18 cellular contexts compared by ENCODE assay signal in the genomic region with DNA sequence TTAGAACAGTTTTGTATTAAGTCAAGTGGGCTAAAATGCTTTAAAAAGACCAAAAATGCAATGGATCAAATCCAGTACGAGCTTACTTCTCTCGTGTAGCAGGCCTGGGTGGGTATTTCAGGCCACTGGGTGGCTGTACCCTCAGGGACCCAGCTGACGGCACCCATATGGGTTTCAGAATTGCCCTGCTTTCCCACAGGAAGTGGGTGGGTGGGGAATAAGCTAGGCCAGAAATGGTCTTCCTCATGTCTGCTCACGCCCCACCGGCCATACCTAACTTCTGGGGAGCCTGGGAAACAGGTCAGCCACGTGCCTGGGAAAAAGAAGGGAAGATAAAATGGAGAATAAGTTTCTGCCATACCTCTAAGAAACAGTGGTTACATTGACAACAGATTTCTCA. TPM values are rescaled to one million over a fixed set of nuclear protein-coding genes. Genes with fewer than 3 reads are reported as not detected.
DNase-seq lines count a peak whose midpoint lies in the region; ATAC-seq and TF ChIP-seq lines count a peak whose summit lies in the region.
"Had no signal": no experiment of that assay in that cellular context is flagged by ENCODE, and none has a peak within 500 bp of the region (broad histone marks: within the 10 kb centered on the region; RNA-seq: fewer than 3 reads in every experiment).

No MANE protein-coding gene starts in this region.

- H3K9me3 Mint-ChIP-seq in activated T-cell treated with anti-CD3 and anti-CD28 coated beads, Interleukin-2, amount 50 U/mL, for 24 hours = no peaks in the 10 kb centered on the region
- H3K9me3 Mint-ChIP-seq in activated naive CD8-positive, alpha-beta T cell treated with anti-CD3 and anti-CD28 coated beads, Interleukin-2, amount 50 U/mL, for 24 hours = no peaks in the 10 kb centered on the region
- H3K9me3 Mint-ChIP-seq in stimulated activated memory B cell treated with anti-CD40 and anti-IgM and Interleukin-4, amounts not matched to agents 10 μg/mL and 1 μg/mL and 100 μg/mL, for 72 hours = no peaks in the 10 kb centered on the region
- H3K9me3 Mint-ChIP-seq: CD4-positive, CD25-positive, alpha-beta regulatory T cell had no signal

- no peaks in the 10 kb centered on the region for H3K9me2 ChIP-seq in Loucy (replicated peaks; ENCODE audit: low read depth, low read length)

- CTCF ChIA-PET in HEK293T (lab: Yijun Ruan, JAX) = no interaction called here

- DNase-seq in activated T-cell treated with anti-CD3 and anti-CD28 coated beads, Interleukin-2, amount 50 U/mL, for 24 hours = no peak
- DNase-seq in activated T-cell treated with anti-CD3 and anti-CD28 coated beads for 4 hours = no peak
- peak; percentile 26 for DNase-seq in activated naive CD8-positive, alpha-beta T cell treated with anti-CD3 and anti-CD28 coated beads, Interleukin-2, amount 50 U/mL, for 24 hours
- no peak for DNase-seq in HEK293T (ENCODE audit: extremely low spot score)
- no peak for DNase-seq in HT-29 (ENCODE audit: low spot score)
- no peak for DNase-seq in right lobe of liver
- DNase-seq: DMS79; gastrocnemius medialis; MG63; NCI-H2081 treated with DMSO at 0.1 percent for 48 hours; NCI-H526; psoas muscle; stimulated activated CD4-positive, alpha-beta T cell treated with anti-CD3 and anti-CD28 coated beads, Interleukin-12 subunit alpha, Interleukin-12 subunit beta, amount 100 ng/mL, for 4 hours had no signal

- no peaks in the 10 kb centered on the region for H3K79me2 ChIP-seq in Loucy (ENCODE audit: insufficient read depth, low read length)

- intact Hi-C loops in right lobe of liver (cut with DNase I) = no loop called here

- H3K27ac ChIP-seq in right lobe of liver = no peak overlapping the region
- H3K27ac ChIP-seq: A549, gastrocnemius medialis, psoas muscle, SK-N-MC had no signal

- H3K9ac ChIP-seq in Loucy (ENCODE audit: low read depth, low read length, poor library complexity, severe bottlenecking) = no peak overlapping the region

- POLR2A ChIA-PET in HEK293T (lab: Yijun Ruan, JAX) = no interaction called here

- ATAC-seq in activated naive CD8-positive, alpha-beta T cell treated with anti-CD3 and anti-CD28 coated beads, Interleukin-2, amount 50 U/mL, for 24 hours = no peak
- ATAC-seq in stimulated activated memory B cell treated with anti-CD40 and anti-IgM and Interleukin-4, amounts not matched to agents 10 μg/mL and 1 μg/mL and 100 μg/mL, for 72 hours = peak; percentile 51
- no peak for ATAC-seq in right lobe of liver
- ATAC-seq: A549, gastrocnemius medialis, psoas muscle had no signal

- H3K27me3 Mint-ChIP-seq in activated T-cell treated with anti-CD3 and anti-CD28 coated beads, Interleukin-2, amount 50 U/mL, for 24 hours = no peaks in the 10 kb centered on the region
- peaks cover 2% of the 10 kb centered on the region for H3K27me3 Mint-ChIP-seq in activated naive CD8-positive, alpha-beta T cell treated with anti-CD3 and anti-CD28 coated beads, Interleukin-2, amount 50 U/mL, for 24 hours
- no peaks in the 10 kb centered on the region for H3K27me3 Mint-ChIP-seq in stimulated activated memory B cell treated with anti-CD40 and anti-IgM and Interleukin-4, amounts not matched to agents 10 μg/mL and 1 μg/mL and 100 μg/mL, for 72 hours

- H3K4me3 ChIP-seq in Loucy (ENCODE audit: low read length, poor library complexity, severe bottlenecking) (no peak overlapping the region), right lobe of liver (no peak overlapping the region)
- H3K4me3 ChIP-seq: A549, gastrocnemius medialis, MG63, psoas muscle, SK-N-MC had no signal

- H3K27me3 ChIP-seq in Loucy (ENCODE audit: insufficient read depth, low read length, poor library complexity, severe bottlenecking) = no peaks in the 10 kb centered on the region
- no peaks in the 10 kb centered on the region for H3K27me3 ChIP-seq in right lobe of liver
- H3K27me3 ChIP-seq: gastrocnemius medialis, MG63 had no signal

- H3K4me2 ChIP-seq in Loucy (ENCODE audit: low read depth, low read length, poor library complexity, severe bottlenecking) = no peak overlapping the region
- H3K4me2 ChIP-seq: A549 had no signal

- no peaks in the 10 kb centered on the region for H3F3A ChIP-seq in Loucy (ENCODE audit: low read depth)

- no peaks in the 10 kb centered on the region for H3K4me1 ChIP-seq in Loucy (ENCODE audit: insufficient read depth, low read length, poor library complexity, severe bottlenecking)
- no peaks in the 10 kb centered on the region for H3K4me1 ChIP-seq in right lobe of liver
- H3K4me1 ChIP-seq: A549, gastrocnemius medialis, psoas muscle had no signal

- TF ChIP-seq POLR2A in right lobe of liver (IDR thresholded peaks at IDR 0.05) = no peak

- WGBS in right lobe of liver (ENCODE audit: insufficient coverage, low coverage, low lambda C conversion rate, missing lambda C conversion rate) = 61% methylated on average over 5 of the region's 6 CpGs

- H3K9me3 ChIP-seq in Loucy (ENCODE audit: insufficient read depth, low read depth, low read length) (no peaks in the 10 kb centered on the region), right lobe of liver (no peaks in the 10 kb centered on the region)
- H3K9me3 ChIP-seq: A549, gastrocnemius medialis, MG63, psoas muscle had no signal

- peak overlapping the region; percentile 46; the same call in 1 of the 2 replicates for H2AFZ ChIP-seq in Loucy (ENCODE audit: low read length)

- H3K36me3 ChIP-seq in Loucy (ENCODE audit: insufficient read depth, low read length) (no peaks in the 10 kb centered on the region), right lobe of liver (no peaks in the 10 kb centered on the region)
- H3K36me3 ChIP-seq: gastrocnemius medialis, MG63 had no signal

- H3K4me3 Mint-ChIP-seq in activated T-cell treated with anti-CD3 and anti-CD28 coated beads, Interleukin-2, amount 50 U/mL, for 24 hours = peak overlapping the region; percentile 7
- H3K4me3 Mint-ChIP-seq in activated naive CD8-positive, alpha-beta T cell treated with anti-CD3 and anti-CD28 coated beads, Interleukin-2, amount 50 U/mL, for 24 hours = no peak overlapping the region
- peak overlapping the region; percentile 15 for H3K4me3 Mint-ChIP-seq in stimulated activated memory B cell treated with anti-CD40 and anti-IgM and Interleukin-4, amounts not matched to agents 10 μg/mL and 1 μg/mL and 100 μg/mL, for 72 hours
- H3K4me3 Mint-ChIP-seq: CD4-positive, CD25-positive, alpha-beta regulatory T cell had no signal

- no peaks in the 10 kb centered on the region for H4K20me1 ChIP-seq in Loucy (ENCODE audit: insufficient read depth, low read length, poor library complexity, severe bottlenecking)

- peak overlapping the region; percentile 78 for H3K27ac Mint-ChIP-seq in activated T-cell treated with anti-CD3 and anti-CD28 coated beads, Interleukin-2, amount 50 U/mL, for 24 hours
- no peak overlapping the region for H3K27ac Mint-ChIP-seq in activated naive CD8-positive, alpha-beta T cell treated with anti-CD3 and anti-CD28 coated beads, Interleukin-2, amount 50 U/mL, for 24 hours
- peak overlapping the region; percentile 90 for H3K27ac Mint-ChIP-seq in stimulated activated memory B cell treated with anti-CD40 and anti-IgM and Interleukin-4, amounts not matched to agents 10 μg/mL and 1 μg/mL and 100 μg/mL, for 72 hours
- H3K27ac Mint-ChIP-seq: CD4-positive, CD25-positive, alpha-beta regulatory T cell had no signal

- peaks cover 48% of the 10 kb centered on the region for H3K4me1 Mint-ChIP-seq in activated T-cell treated with anti-CD3 and anti-CD28 coated beads, Interleukin-2, amount 50 U/mL, for 24 hours (ENCODE audit: low read depth)
- H3K4me1 Mint-ChIP-seq in activated naive CD8-positive, alpha-beta T cell treated with anti-CD3 and anti-CD28 coated beads, Interleukin-2, amount 50 U/mL, for 24 hours = peaks cover 42% of the 10 kb centered on the region
- H3K4me1 Mint-ChIP-seq in stimulated activated memory B cell treated with anti-CD40 and anti-IgM and Interleukin-4, amounts not matched to agents 10 μg/mL and 1 μg/mL and 100 μg/mL, for 72 hours = peaks cover 48% of the 10 kb centered on the region

- TF ChIP-seq CTCF in Loucy (conservative IDR thresholded peaks at IDR 0.05; ENCODE audit: low read length) (no peak), right lobe of liver (IDR thresholded peaks at IDR 0.05) (no peak)

- no peaks in the 10 kb centered on the region for H3K36me3 Mint-ChIP-seq in activated T-cell treated with anti-CD3 and anti-CD28 coated beads, Interleukin-2, amount 50 U/mL, for 24 hours (ENCODE audit: low read depth)
- H3K36me3 Mint-ChIP-seq in activated naive CD8-positive, alpha-beta T cell treated with anti-CD3 and anti-CD28 coated beads, Interleukin-2, amount 50 U/mL, for 24 hours (ENCODE audit: low read depth) = no peaks in the 10 kb centered on the region
- H3K36me3 Mint-ChIP-seq in stimulated activated memory B cell treated with anti-CD40 and anti-IgM and Interleukin-4, amounts not matched to agents 10 μg/mL and 1 μg/mL and 100 μg/mL, for 72 hours = peaks cover 11% of the 10 kb centered on the region

TF ChIP-seq in HEK293T, 16 proteins besides CTCF, POLR2A, EP300 and RAD21:
- no peak for TF ChIP-seq ZNF384 (IDR thresholded peaks at IDR 0.05)
- TF ChIP-seq, protein P1, sequence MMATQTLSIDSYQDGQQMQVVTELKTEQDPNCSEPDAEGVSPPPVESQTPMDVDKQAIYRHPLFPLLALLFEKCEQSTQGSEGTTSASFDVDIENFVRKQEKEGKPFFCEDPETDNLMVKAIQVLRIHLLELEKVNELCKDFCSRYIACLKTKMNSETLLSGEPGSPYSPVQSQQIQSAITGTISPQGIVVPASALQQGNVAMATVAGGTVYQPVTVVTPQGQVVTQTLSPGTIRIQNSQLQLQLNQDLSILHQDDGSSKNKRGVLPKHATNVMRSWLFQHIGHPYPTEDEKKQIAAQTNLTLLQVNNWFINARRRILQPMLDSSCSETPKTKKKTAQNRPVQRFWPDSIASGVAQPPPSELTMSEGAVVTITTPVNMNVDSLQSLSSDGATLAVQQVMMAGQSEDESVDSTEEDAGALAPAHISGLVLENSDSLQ (IDR thresholded peaks at IDR 0.05) = no peak
- TF ChIP-seq HDGF (IDR thresholded peaks at IDR 0.05; ENCODE audit: borderline replicate concordance) = no peak
- no peak for TF ChIP-seq ELF4 (IDR thresholded peaks at IDR 0.05)
- no peak for TF ChIP-seq FOXA1 (IDR thresholded peaks at IDR 0.05)
- TF ChIP-seq SP1 (IDR thresholded peaks at IDR 0.05) = no peak
- no peak for TF ChIP-seq FOXM1 (IDR thresholded peaks at IDR 0.05; ENCODE audit: borderline replicate concordance)
- TF ChIP-seq TARDBP (IDR thresholded peaks at IDR 0.05) = no peak
- no peak for TF ChIP-seq ARNT (IDR thresholded peaks at IDR 0.05)
- TF ChIP-seq NFRKB (IDR thresholded peaks at IDR 0.05) = no peak
- no peak for TF ChIP-seq CTBP1 (IDR thresholded peaks at IDR 0.05; ENCODE audit: borderline replicate concordance)
- no peak for TF ChIP-seq L3MBTL2 (conservative IDR thresholded peaks at IDR 0.05)
- no peak for TF ChIP-seq LEF1 (IDR thresholded peaks at IDR 0.05; ENCODE audit: borderline replicate concordance)
- TF ChIP-seq SUZ12 (IDR thresholded peaks at IDR 0.05) = no peak

RNA-seq across cellular contexts. Expression of gene GPR160, which starts 20.3 kb away (rescaled TPM):
- total RNA-seq in HT-29 (2014; rRNA removed; shearing (Covaris generic)) = 21.2 and 32.1 TPM in 2 replicates
- total RNA-seq in right lobe of liver = 1 to 10 TPM; 1.0 to 4.2 (median 1.6) TPM
